ENCODE assay signal across 1 cellular context in the genomic region with DNA sequence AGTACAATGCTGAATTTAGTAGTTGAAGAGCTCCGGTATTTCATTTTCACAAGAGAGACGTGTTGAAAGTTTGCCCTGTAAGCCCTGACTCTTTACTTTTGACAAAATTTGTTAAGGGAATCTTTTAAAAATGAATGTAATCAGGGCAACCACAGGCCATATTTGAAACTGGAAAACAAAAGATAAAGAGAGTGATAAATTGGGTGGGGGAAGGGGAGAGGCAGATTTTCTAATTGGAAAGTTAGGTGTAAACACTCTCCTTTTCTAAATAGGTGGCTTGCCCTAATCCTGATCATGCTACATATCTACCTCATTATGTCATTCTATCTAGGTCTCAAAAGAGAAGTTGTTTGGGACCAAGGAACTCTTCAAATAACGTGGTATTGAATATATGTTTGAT.
TF ChIP-seq lines count a peak whose summit lies in the region.

No MANE protein-coding gene starts in this region.

TF ChIP-seq in WTC11, 78 proteins besides CTCF, POLR2A, EP300 and RAD21 (continued from another document):
- TF ChIP-seq, protein P1, sequence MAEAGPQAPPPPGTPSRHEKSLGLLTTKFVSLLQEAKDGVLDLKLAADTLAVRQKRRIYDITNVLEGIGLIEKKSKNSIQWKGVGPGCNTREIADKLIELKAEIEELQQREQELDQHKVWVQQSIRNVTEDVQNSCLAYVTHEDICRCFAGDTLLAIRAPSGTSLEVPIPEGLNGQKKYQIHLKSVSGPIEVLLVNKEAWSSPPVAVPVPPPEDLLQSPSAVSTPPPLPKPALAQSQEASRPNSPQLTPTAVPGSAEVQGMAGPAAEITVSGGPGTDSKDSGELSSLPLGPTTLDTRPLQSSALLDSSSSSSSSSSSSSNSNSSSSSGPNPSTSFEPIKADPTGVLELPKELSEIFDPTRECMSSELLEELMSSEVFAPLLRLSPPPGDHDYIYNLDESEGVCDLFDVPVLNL (CRISPR knock-in tag; IDR thresholded peaks at IDR 0.05; ENCODE audit: borderline replicate concordance, low read depth), result no peak
- TF ChIP-seq, protein P2, sequence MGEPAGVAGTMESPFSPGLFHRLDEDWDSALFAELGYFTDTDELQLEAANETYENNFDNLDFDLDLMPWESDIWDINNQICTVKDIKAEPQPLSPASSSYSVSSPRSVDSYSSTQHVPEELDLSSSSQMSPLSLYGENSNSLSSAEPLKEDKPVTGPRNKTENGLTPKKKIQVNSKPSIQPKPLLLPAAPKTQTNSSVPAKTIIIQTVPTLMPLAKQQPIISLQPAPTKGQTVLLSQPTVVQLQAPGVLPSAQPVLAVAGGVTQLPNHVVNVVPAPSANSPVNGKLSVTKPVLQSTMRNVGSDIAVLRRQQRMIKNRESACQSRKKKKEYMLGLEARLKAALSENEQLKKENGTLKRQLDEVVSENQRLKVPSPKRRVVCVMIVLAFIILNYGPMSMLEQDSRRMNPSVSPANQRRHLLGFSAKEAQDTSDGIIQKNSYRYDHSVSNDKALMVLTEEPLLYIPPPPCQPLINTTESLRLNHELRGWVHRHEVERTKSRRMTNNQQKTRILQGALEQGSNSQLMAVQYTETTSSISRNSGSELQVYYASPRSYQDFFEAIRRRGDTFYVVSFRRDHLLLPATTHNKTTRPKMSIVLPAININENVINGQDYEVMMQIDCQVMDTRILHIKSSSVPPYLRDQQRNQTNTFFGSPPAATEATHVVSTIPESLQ (CRISPR knock-in tag; IDR thresholded peaks at IDR 0.05), result no peak
- TF ChIP-seq ZNF232 (CRISPR knock-in tag; IDR thresholded peaks at IDR 0.05), result no peak
- no peak for TF ChIP-seq ZNF317 (CRISPR knock-in tag; IDR thresholded peaks at IDR 0.05; ENCODE audit: borderline replicate concordance, low read depth)
- no peak for TF ChIP-seq ETV6 (CRISPR knock-in tag; IDR thresholded peaks at IDR 0.05)
- TF ChIP-seq, protein P3, sequence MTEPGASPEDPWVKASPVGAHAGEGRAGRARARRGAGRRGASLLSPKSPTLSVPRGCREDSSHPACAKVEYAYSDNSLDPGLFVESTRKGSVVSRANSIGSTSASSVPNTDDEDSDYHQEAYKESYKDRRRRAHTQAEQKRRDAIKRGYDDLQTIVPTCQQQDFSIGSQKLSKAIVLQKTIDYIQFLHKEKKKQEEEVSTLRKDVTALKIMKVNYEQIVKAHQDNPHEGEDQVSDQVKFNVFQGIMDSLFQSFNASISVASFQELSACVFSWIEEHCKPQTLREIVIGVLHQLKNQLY (CRISPR knock-in tag; IDR thresholded peaks at IDR 0.05), result no peak
- TF ChIP-seq OVOL2 (CRISPR knock-in tag; IDR thresholded peaks at IDR 0.05; ENCODE audit: borderline replicate concordance), result no peak
- TF ChIP-seq, protein P4, sequence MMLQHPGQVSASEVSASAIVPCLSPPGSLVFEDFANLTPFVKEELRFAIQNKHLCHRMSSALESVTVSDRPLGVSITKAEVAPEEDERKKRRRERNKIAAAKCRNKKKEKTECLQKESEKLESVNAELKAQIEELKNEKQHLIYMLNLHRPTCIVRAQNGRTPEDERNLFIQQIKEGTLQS (CRISPR knock-in tag; conservative IDR thresholded peaks at IDR 0.05), result no peak
- TF ChIP-seq IRF2 (CRISPR knock-in tag; IDR thresholded peaks at IDR 0.05; ENCODE audit: borderline replicate concordance, low read depth), result no peak
- no peak for TF ChIP-seq CBFB (CRISPR knock-in tag; IDR thresholded peaks at IDR 0.05; ENCODE audit: low read depth)
- TF ChIP-seq GRHL2 (CRISPR knock-in tag; IDR thresholded peaks at IDR 0.05; ENCODE audit: insufficient replicate concordance, severe bottlenecking), result no peak
- TF ChIP-seq JUN (CRISPR knock-in tag; IDR thresholded peaks at IDR 0.05), result no peak
- no peak for TF ChIP-seq RORB (CRISPR knock-in tag; IDR thresholded peaks at IDR 0.05)
